In the genomic region with DNA sequence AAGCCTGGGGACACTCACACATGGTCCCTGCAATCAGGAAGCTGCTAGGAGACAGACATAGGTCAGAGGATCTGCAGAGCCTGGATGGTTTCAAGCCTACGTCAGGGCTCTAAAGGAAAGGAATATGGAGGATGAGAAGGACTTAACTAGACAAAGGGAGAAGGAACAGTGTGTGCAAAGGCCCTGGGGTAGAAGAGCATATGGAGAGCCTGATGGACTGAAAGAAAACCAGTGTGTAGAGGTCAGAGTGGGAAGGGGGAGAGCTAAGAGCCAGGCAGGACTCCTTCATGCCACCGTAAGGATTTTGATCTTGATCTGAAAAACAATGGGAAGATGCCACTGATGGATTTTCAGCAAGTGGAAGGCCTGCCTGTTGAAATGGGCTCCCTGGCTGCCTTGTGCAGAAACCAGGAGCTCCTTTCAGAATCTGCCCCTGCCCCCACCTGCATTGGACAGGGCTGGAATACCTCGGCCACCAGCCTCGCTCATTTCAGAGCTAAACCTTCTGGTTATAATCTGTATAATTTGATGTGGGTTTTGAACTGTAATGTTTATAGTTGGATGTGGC, we compare ENCODE assay signal across 32 cellular contexts. TPM values are rescaled to one million over a fixed set of nuclear protein-coding genes. Genes with fewer than 3 reads are reported as not detected.
"Had no signal": no experiment of that assay in that cellular context is flagged by ENCODE, and none has a peak within 500 bp of the region (broad histone marks: within the 10 kb centered on the region; RNA-seq: fewer than 3 reads in every experiment).

No MANE protein-coding gene starts in this region.

- FAIRE-seq: bronchial epithelial cell had no signal

- H3K27me3 Mint-ChIP-seq: activated naive CD8-positive, alpha-beta T cell treated with anti-CD3 and anti-CD28 coated beads, Interleukin-2, amount 50 U/mL, for 24 hours had no signal

- DNase-seq: activated CD4-positive, alpha-beta T cell treated with anti-CD3 and anti-CD28 coated beads, Interleukin-2, amount 10 ng/mL, durations not matched to agents 24 days and 14 days; activated CD4-positive, alpha-beta T cell treated with anti-CD3 and anti-CD28 coated beads, Interleukin-2, amount 50 U/mL, for 4 hours; activated CD8-positive, alpha-beta memory T cell treated with anti-CD3 and anti-CD28 coated beads, Interleukin-2, amount 50 U/mL, for 48 hours; activated CD8-positive, alpha-beta T cell treated with anti-CD3 and anti-CD28 coated beads, Interleukin-2, amount 10 ng/mL, durations not matched to agents 7 days and 5 days; activated effector memory CD4-positive, alpha-beta T cell treated with Interleukin-2 at 50 U/mL for 16 hours; activated naive CD4-positive, alpha-beta T cell treated with anti-CD3 and anti-CD28 coated beads, Interleukin-2, amount 10 ng/mL, durations not matched to agents 7 days and 5 days; activated naive CD8-positive, alpha-beta T cell treated with anti-CD3 and anti-CD28 coated beads, Interleukin-2, amount 50 U/mL, for 24 hours; activated T-cell treated with anti-CD3 and anti-CD28 coated beads, Interleukin-2, amount 50 U/mL, for 48 hours; anterior cingulate cortex; caudate nucleus; Karpas-422; KBM-7; NCI-H1048; NCI-H1105 treated with DMSO at 0.1 percent for 48 hours; NCI-H1436; NCI-H1694; NCI-H1930; NCI-H2081 treated with DMSO at 0.1 percent for 48 hours; NCI-H226; NCI-H446 treated with DMSO at 0.1 percent for 48 hours; NCI-H524; NCI-H69; NK-92 treated with Interleukin-12 subunit alpha and Interleukin-12 subunit beta, amount 100 ng/mL, for 24 hours; PC-3; Peyer's patch; RPMI8226; T1000 had no signal

- ATAC-seq: activated CD8-positive, alpha-beta T cell treated with anti-CD3 and anti-CD28 coated beads, Interleukin-2, amount 10 ng/mL, durations not matched to agents 7 days and 5 days; activated naive CD8-positive, alpha-beta T cell treated with anti-CD3 and anti-CD28 coated beads, Interleukin-2, amount 50 U/mL, for 24 hours; PC-3 had no signal

- H3K9me3 Mint-ChIP-seq: activated CD4-positive, alpha-beta T cell treated with anti-CD3 and anti-CD28 coated beads, Interleukin-2, amount 10 ng/mL, durations not matched to agents 24 days and 14 days; activated naive CD4-positive, alpha-beta T cell treated with anti-CD3 and anti-CD28 coated beads, Interleukin-2, amount 10 ng/mL, durations not matched to agents 7 days and 5 days; activated naive CD8-positive, alpha-beta T cell treated with anti-CD3 and anti-CD28 coated beads, Interleukin-2, amount 50 U/mL, for 24 hours had no signal

- H3K27me3 ChIP-seq: Peyer's patch had no signal

- H3K36me3 ChIP-seq: Peyer's patch had no signal

- H3K36me3 Mint-ChIP-seq: activated naive CD8-positive, alpha-beta T cell; brain had no signal

- H3K9me3 ChIP-seq: Peyer's patch had no signal

- H3K4me3 ChIP-seq: Peyer's patch had no signal

- H3K27ac ChIP-seq: Peyer's patch had no signal

- H3K4me3 Mint-ChIP-seq: activated CD4-positive, alpha-beta T cell treated with anti-CD3 and anti-CD28 coated beads, Interleukin-2, amount 10 ng/mL, durations not matched to agents 24 days and 14 days; activated CD8-positive, alpha-beta T cell treated with anti-CD3 and anti-CD28 coated beads, Interleukin-2, amount 10 ng/mL, durations not matched to agents 7 days and 5 days; activated naive CD4-positive, alpha-beta T cell treated with anti-CD3 and anti-CD28 coated beads, Interleukin-2, amount 10 ng/mL, durations not matched to agents 7 days and 5 days; activated naive CD8-positive, alpha-beta T cell; activated naive CD8-positive, alpha-beta T cell treated with anti-CD3 and anti-CD28 coated beads, Interleukin-2, amount 50 U/mL, for 24 hours; brain had no signal

- H3K27ac Mint-ChIP-seq: activated CD4-positive, alpha-beta T cell treated with anti-CD3 and anti-CD28 coated beads, Interleukin-2, amount 10 ng/mL, durations not matched to agents 24 days and 14 days; activated CD8-positive, alpha-beta T cell treated with anti-CD3 and anti-CD28 coated beads, Interleukin-2, amount 10 ng/mL, durations not matched to agents 7 days and 5 days; activated naive CD4-positive, alpha-beta T cell treated with anti-CD3 and anti-CD28 coated beads, Interleukin-2, amount 10 ng/mL, durations not matched to agents 7 days and 5 days; activated naive CD8-positive, alpha-beta T cell; activated naive CD8-positive, alpha-beta T cell treated with anti-CD3 and anti-CD28 coated beads, Interleukin-2, amount 50 U/mL, for 24 hours had no signal

RNA-seq across cellular contexts. Expression of a gene that starts 8.6 kb away (rescaled TPM):
- total RNA-seq: activated CD4-positive, alpha-beta T cell treated with anti-CD3 and anti-CD28 coated beads, Interleukin-2, amount 10 ng/mL, durations not matched to agents 24 days and 14 days; bronchial epithelial cell; MCF 10A; T-helper 1 cell treated with Interleukin-12 subunit alpha and Interleukin-12 subunit beta and Interleukin-4 antibody, amounts not matched to agents 30 ng/mL and 1 ng/mL, for 36 hours had no signal
